8 cellular contexts compared by ENCODE assay signal in genomic region chr6:104166055-104166668, GRCh38.
"Had no signal": no experiment of that assay in that cellular context is flagged by ENCODE, and none has a peak within 500 bp of the region (broad histone marks: within the 10 kb centered on the region; RNA-seq: fewer than 3 reads in every experiment).

No MANE protein-coding gene starts in this region.

- H3K9ac ChIP-seq: KMS-11 had no signal

- DNase-seq: IMR-90, KBM-7, KG1 had no signal

- H3K27me3 Mint-ChIP-seq: IgD-negative memory B cell had no signal

- H3K4me2 ChIP-seq: KMS-11 had no signal

- FAIRE-seq: HepG2, HTR-8/SVneo had no signal

- H3K36me3 Mint-ChIP-seq: IgD-negative memory B cell had no signal

- H3K27ac ChIP-seq: HL-60, KMS-11 had no signal

- H3K4me3 Mint-ChIP-seq: IgD-negative memory B cell had no signal

- H3K4me1 Mint-ChIP-seq: IgD-negative memory B cell had no signal

- ATAC-seq: HepG2 had no signal

- H3K27ac Mint-ChIP-seq: IgD-negative memory B cell had no signal
